1 cellular context compared by ENCODE assay signal in the genomic region with DNA sequence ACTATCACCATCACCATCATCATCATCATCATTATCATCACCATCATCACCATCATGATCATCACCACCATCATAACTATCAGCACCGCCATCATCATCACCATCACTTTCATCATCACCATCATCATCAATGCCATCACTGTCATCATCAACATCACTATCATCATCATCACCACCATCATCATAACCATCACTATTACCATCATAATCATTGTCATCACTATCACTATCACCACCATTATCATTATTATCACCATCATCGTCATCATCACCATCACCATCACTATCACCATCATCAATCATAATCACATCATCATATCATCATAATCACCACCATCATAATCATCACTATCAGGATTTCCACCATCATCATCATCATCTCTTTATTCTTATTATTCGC.
TF ChIP-seq lines count a peak whose summit lies in the region.

No MANE protein-coding gene starts in this region.

TF ChIP-seq in K562, 482 proteins besides CTCF, POLR2A, EP300 and RAD21 (continued from another document and continues in another):
- TF ChIP-seq, protein P1, sequence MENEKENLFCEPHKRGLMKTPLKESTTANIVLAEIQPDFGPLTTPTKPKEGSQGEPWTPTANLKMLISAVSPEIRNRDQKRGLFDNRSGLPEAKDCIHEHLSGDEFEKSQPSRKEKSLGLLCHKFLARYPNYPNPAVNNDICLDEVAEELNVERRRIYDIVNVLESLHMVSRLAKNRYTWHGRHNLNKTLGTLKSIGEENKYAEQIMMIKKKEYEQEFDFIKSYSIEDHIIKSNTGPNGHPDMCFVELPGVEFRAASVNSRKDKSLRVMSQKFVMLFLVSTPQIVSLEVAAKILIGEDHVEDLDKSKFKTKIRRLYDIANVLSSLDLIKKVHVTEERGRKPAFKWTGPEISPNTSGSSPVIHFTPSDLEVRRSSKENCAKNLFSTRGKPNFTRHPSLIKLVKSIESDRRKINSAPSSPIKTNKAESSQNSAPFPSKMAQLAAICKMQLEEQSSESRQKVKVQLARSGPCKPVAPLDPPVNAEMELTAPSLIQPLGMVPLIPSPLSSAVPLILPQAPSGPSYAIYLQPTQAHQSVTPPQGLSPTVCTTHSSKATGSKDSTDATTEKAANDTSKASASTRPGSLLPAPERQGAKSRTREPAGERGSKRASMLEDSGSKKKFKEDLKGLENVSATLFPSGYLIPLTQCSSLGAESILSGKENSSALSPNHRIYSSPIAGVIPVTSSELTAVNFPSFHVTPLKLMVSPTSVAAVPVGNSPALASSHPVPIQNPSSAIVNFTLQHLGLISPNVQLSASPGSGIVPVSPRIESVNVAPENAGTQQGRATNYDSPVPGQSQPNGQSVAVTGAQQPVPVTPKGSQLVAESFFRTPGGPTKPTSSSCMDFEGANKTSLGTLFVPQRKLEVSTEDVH (IDR thresholded peaks at IDR 0.05; ENCODE audit: low read depth, partially characterized antibody) = no peak
- TF ChIP-seq, protein P2, sequence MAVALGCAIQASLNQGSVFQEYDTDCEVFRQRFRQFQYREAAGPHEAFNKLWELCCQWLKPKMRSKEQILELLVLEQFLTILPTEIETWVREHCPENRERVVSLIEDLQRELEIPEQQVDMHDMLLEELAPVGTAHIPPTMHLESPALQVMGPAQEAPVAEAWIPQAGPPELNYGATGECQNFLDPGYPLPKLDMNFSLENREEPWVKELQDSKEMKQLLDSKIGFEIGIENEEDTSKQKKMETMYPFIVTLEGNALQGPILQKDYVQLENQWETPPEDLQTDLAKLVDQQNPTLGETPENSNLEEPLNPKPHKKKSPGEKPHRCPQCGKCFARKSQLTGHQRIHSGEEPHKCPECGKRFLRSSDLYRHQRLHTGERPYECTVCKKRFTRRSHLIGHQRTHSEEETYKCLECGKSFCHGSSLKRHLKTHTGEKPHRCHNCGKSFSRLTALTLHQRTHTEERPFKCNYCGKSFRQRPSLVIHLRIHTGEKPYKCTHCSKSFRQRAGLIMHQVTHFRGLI (CRISPR knock-in tag; IDR thresholded peaks at IDR 0.05) = no peak
- no peak for TF ChIP-seq ZNF77 (CRISPR knock-in tag; IDR thresholded peaks at IDR 0.05)
- no peak for TF ChIP-seq SMARCB1 (IDR thresholded peaks at IDR 0.05; ENCODE audit: insufficient read length, low read depth)
- TF ChIP-seq LARP7 (IDR thresholded peaks at IDR 0.05) = peak; percentile 58; the same call in 1 of the 2 replicates
- TF ChIP-seq TRIM24 (IDR thresholded peaks at IDR 0.05) = peak; percentile 22 to 34; a peak in 1 of 4 replicates
- TF ChIP-seq ZNF551 (CRISPR knock-in tag; IDR thresholded peaks at IDR 0.05) = no peak
- TF ChIP-seq HCFC1 (IDR thresholded peaks at IDR 0.05; ENCODE audit: low read depth, low read length) = no peak
- TF ChIP-seq FOS (IDR thresholded peaks at IDR 0.05; ENCODE audit: extremely low read depth, insufficient read length) = no peak
- TF ChIP-seq, protein P3, sequence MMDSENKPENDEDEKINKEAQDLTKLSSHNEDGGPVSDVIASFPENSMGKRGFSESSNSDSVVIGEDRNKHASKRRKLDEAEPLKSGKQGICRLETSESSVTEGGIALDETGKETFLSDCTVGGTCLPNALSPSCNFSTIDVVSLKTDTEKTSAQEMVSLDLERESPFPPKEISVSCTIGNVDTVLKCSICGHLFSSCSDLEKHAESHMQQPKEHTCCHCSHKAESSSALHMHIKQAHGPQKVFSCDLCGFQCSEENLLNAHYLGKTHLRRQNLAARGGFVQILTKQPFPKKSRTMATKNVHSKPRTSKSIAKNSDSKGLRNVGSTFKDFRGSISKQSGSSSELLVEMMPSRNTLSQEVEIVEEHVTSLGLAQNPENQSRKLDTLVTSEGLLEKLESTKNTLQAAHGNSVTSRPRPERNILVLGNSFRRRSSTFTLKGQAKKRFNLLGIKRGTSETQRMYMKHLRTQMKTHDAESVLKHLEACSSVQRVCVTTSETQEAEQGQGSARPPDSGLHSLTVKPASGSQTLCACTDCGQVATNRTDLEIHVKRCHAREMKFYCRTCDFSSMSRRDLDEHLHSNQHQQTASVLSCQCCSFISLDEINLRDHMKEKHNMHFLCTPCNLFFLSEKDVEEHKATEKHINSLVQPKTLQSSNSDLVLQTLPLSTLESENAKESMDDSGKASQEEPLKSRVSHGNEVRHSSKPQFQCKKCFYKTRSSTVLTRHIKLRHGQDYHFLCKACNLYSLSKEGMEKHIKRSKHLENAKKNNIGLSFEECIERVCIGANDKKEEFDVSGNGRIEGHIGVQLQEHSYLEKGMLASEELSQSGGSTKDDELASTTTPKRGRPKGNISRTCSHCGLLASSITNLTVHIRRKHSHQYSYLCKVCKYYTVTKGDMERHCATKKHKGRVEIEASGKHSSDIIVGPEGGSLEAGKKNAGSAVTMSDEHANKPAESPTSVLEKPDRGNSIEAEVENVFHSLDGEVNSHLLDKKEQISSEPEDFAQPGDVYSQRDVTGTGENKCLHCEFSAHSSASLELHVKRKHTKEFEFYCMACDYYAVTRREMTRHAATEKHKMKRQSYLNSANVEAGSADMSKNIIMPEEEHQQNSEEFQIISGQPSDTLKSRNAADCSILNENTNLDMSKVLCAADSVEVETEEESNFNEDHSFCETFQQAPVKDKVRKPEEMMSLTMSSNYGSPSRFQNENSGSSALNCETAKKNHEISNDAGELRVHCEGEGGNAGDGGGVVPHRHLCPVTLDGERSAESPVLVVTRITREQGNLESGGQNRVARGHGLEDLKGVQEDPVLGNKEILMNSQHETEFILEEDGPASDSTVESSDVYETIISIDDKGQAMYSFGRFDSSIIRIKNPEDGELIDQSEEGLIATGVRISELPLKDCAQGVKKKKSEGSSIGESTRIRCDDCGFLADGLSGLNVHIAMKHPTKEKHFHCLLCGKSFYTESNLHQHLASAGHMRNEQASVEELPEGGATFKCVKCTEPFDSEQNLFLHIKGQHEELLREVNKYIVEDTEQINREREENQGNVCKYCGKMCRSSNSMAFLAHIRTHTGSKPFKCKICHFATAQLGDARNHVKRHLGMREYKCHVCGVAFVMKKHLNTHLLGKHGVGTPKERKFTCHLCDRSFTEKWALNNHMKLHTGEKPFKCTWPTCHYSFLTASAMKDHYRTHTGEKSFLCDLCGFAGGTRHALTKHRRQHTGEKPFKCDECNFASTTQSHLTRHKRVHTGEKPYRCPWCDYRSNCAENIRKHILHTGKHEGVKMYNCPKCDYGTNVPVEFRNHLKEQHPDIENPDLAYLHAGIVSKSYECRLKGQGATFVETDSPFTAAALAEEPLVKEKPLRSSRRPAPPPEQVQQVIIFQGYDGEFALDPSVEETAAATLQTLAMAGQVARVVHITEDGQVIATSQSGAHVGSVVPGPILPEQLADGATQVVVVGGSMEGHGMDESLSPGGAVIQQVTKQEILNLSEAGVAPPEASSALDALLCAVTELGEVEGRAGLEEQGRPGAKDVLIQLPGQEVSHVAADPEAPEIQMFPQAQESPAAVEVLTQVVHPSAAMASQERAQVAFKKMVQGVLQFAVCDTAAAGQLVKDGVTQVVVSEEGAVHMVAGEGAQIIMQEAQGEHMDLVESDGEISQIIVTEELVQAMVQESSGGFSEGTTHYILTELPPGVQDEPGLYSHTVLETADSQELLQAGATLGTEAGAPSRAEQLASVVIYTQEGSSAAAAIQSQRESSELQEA (IDR thresholded peaks at IDR 0.05; ENCODE audit: low read depth) = peak; percentile 31; the same call in 1 of the 2 replicates
- TF ChIP-seq TCF7L2 (IDR thresholded peaks at IDR 0.05; ENCODE audit: low read depth, low read length) = no peak
- no peak for TF ChIP-seq ZNF436 (CRISPR knock-in tag; IDR thresholded peaks at IDR 0.05)
- peak; percentile 35 for TF ChIP-seq GATA2 (CRISPR knock-in tag; IDR thresholded peaks at IDR 0.05)
- no peak for TF ChIP-seq BRD4 (IDR thresholded peaks at IDR 0.05)
- no peak for TF ChIP-seq ZNF644 (tag; IDR thresholded peaks at IDR 0.05; ENCODE audit: low read depth)
- TF ChIP-seq KLF1 (tag; IDR thresholded peaks at IDR 0.05) = no peak
- TF ChIP-seq, protein P4, sequence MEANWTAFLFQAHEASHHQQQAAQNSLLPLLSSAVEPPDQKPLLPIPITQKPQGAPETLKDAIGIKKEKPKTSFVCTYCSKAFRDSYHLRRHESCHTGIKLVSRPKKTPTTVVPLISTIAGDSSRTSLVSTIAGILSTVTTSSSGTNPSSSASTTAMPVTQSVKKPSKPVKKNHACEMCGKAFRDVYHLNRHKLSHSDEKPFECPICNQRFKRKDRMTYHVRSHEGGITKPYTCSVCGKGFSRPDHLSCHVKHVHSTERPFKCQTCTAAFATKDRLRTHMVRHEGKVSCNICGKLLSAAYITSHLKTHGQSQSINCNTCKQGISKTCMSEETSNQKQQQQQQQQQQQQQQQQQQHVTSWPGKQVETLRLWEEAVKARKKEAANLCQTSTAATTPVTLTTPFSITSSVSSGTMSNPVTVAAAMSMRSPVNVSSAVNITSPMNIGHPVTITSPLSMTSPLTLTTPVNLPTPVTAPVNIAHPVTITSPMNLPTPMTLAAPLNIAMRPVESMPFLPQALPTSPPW (CRISPR knock-in tag; IDR thresholded peaks at IDR 0.05) = no peak
- TF ChIP-seq, protein P5, sequence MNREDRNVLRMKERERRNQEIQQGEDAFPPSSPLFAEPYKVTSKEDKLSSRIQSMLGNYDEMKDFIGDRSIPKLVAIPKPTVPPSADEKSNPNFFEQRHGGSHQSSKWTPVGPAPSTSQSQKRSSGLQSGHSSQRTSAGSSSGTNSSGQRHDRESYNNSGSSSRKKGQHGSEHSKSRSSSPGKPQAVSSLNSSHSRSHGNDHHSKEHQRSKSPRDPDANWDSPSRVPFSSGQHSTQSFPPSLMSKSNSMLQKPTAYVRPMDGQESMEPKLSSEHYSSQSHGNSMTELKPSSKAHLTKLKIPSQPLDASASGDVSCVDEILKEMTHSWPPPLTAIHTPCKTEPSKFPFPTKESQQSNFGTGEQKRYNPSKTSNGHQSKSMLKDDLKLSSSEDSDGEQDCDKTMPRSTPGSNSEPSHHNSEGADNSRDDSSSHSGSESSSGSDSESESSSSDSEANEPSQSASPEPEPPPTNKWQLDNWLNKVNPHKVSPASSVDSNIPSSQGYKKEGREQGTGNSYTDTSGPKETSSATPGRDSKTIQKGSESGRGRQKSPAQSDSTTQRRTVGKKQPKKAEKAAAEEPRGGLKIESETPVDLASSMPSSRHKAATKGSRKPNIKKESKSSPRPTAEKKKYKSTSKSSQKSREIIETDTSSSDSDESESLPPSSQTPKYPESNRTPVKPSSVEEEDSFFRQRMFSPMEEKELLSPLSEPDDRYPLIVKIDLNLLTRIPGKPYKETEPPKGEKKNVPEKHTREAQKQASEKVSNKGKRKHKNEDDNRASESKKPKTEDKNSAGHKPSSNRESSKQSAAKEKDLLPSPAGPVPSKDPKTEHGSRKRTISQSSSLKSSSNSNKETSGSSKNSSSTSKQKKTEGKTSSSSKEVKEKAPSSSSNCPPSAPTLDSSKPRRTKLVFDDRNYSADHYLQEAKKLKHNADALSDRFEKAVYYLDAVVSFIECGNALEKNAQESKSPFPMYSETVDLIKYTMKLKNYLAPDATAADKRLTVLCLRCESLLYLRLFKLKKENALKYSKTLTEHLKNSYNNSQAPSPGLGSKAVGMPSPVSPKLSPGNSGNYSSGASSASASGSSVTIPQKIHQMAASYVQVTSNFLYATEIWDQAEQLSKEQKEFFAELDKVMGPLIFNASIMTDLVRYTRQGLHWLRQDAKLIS (CRISPR knock-in tag; IDR thresholded peaks at IDR 0.05) = no peak
- TF ChIP-seq, protein P6, sequence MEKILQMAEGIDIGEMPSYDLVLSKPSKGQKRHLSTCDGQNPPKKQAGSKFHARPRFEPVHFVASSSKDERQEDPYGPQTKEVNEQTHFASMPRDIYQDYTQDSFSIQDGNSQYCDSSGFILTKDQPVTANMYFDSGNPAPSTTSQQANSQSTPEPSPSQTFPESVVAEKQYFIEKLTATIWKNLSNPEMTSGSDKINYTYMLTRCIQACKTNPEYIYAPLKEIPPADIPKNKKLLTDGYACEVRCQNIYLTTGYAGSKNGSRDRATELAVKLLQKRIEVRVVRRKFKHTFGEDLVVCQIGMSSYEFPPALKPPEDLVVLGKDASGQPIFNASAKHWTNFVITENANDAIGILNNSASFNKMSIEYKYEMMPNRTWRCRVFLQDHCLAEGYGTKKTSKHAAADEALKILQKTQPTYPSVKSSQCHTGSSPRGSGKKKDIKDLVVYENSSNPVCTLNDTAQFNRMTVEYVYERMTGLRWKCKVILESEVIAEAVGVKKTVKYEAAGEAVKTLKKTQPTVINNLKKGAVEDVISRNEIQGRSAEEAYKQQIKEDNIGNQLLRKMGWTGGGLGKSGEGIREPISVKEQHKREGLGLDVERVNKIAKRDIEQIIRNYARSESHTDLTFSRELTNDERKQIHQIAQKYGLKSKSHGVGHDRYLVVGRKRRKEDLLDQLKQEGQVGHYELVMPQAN (IDR thresholded peaks at IDR 0.05; ENCODE audit: borderline replicate concordance) = peak; percentile 67; the same call in 1 of the 2 replicates
- TF ChIP-seq DPF2 (IDR thresholded peaks at IDR 0.05) = 0 out of 2 replicates have a peak, but pooled peaks have one; percentile 32
- no peak for TF ChIP-seq FOXM1 (IDR thresholded peaks at IDR 0.05; ENCODE audit: low read depth)
- no peak for TF ChIP-seq FOXM1 (CRISPR knock-in tag; IDR thresholded peaks at IDR 0.05; ENCODE audit: low read depth)
- TF ChIP-seq ZNF384 (IDR thresholded peaks at IDR 0.05; ENCODE audit: low read depth, low read length) = no peak
- no peak for TF ChIP-seq ATF1 (CRISPR knock-in tag; IDR thresholded peaks at IDR 0.05)
- peak; percentile 77; the same call in 1 of the 2 replicates for TF ChIP-seq ATF1 (tag; IDR thresholded peaks at IDR 0.05)
- TF ChIP-seq ZNF217 (CRISPR knock-in tag; IDR thresholded peaks at IDR 0.05) = no peak
- TF ChIP-seq ZNF3 (CRISPR knock-in tag; IDR thresholded peaks at IDR 0.05) = no peak
- no peak for TF ChIP-seq MEF2D (tag; conservative IDR thresholded peaks at IDR 0.05; ENCODE audit: low read depth)
- no peak for TF ChIP-seq NFE2L1 (tag; IDR thresholded peaks at IDR 0.05; ENCODE audit: borderline replicate concordance, low read depth)
- no peak for TF ChIP-seq RBBP5 (IDR thresholded peaks at IDR 0.05; ENCODE audit: borderline replicate concordance, insufficient read depth, low read length, poor library complexity, severe bottlenecking)
- TF ChIP-seq, protein P7, sequence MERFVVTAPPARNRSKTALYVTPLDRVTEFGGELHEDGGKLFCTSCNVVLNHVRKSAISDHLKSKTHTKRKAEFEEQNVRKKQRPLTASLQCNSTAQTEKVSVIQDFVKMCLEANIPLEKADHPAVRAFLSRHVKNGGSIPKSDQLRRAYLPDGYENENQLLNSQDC (CRISPR knock-in tag; IDR thresholded peaks at IDR 0.05) = no peak
- no peak for TF ChIP-seq RCOR1 (IDR thresholded peaks at IDR 0.05; ENCODE audit: borderline replicate concordance in 1 of 2, low read depth in 2 of 2, low read length in 2 of 2)
- TF ChIP-seq NCOA4 (IDR thresholded peaks at IDR 0.05; ENCODE audit: partially characterized antibody) = peak; percentile 11
- TF ChIP-seq, protein P8, sequence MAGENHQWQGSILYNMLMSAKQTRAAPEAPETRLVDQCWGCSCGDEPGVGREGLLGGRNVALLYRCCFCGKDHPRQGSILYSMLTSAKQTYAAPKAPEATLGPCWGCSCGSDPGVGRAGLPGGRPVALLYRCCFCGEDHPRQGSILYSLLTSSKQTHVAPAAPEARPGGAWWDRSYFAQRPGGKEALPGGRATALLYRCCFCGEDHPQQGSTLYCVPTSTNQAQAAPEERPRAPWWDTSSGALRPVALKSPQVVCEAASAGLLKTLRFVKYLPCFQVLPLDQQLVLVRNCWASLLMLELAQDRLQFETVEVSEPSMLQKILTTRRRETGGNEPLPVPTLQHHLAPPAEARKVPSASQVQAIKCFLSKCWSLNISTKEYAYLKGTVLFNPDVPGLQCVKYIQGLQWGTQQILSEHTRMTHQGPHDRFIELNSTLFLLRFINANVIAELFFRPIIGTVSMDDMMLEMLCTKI (IDR thresholded peaks at IDR 0.05; ENCODE audit: partially characterized antibody) = no peak
- peak in 1 of 2 experiments; percentile 88; a peak in 2 of 4 replicates for TF ChIP-seq HDAC1 (IDR thresholded peaks at IDR 0.05)
- TF ChIP-seq EGR1 (conservative IDR thresholded peaks at IDR 0.05) = no peak
- no peak for TF ChIP-seq SMARCC2 (IDR thresholded peaks at IDR 0.05; ENCODE audit: low read depth)
- TF ChIP-seq PPARD (CRISPR knock-in tag; IDR thresholded peaks at IDR 0.05) = no peak
- TF ChIP-seq HDAC3 (IDR thresholded peaks at IDR 0.05; ENCODE audit: borderline replicate concordance, partially characterized antibody) = no peak
